ENCODE assay signal across 15 cellular contexts in the genomic region with DNA sequence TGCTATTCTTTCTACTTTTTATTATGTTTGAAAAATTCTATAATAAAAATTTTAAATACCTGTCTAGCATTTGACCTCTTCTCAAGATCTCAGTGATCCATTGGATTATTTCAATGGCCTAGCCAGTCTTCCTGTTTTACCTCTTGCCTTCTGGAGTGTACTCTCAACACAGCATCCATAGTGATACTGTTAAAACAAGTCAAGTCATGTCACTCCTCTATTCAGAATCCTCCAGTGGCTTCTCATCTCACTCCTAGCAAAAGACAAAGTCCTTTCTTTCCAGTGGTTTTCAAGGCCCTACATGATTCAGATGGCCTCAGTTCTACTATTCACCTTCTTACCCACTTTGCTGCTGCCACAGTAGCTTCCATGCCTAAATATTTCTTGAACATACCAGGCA. TPM values are rescaled to one million over a fixed set of nuclear protein-coding genes. Genes with fewer than 3 reads are reported as not detected.
DNase-seq lines count a peak whose midpoint lies in the region; ATAC-seq and TF ChIP-seq lines count a peak whose summit lies in the region.
"Had no signal": no experiment of that assay in that cellular context is flagged by ENCODE, and none has a peak within 500 bp of the region (broad histone marks: within the 10 kb centered on the region; RNA-seq: fewer than 3 reads in every experiment).

No MANE protein-coding gene starts in this region.

- H3K9me3 ChIP-seq in PC-3 (ENCODE audit: low read length) (no peaks in the 10 kb centered on the region), hepatocyte (ENCODE audit: low read depth) (no peaks in the 10 kb centered on the region), stomach (no peaks in the 10 kb centered on the region)

- DNase-seq in NCI-H345 (lab: John Stamatoyannopoulos, UW) = peak; percentile 2
- no peak for DNase-seq in NCI-H345 treated with DMSO at 0.1 percent for 48 hours (lab: John Stamatoyannopoulos, UW; ENCODE audit: unreplicated experiment)
- no peak for DNase-seq in PC-3
- DNase-seq in hepatocyte (ENCODE audit: low spot score) = no peak
- no peak for DNase-seq in stomach
- DNase-seq in NCI-H1105 treated with DMSO at 0.1 percent for 48 hours (lab: John Stamatoyannopoulos, UW) = no peak
- no peak for DNase-seq in nephron progenitor cell
- DNase-seq: activated CD8-positive, alpha-beta T cell treated with anti-CD3 and anti-CD28 coated beads, Interleukin-2, amount 10 ng/mL, durations not matched to agents 7 days and 5 days; islet precursor cell; NCI-H1092; NCI-H446 treated with DMSO at 0.1 percent for 48 hours; OCI-M1; stimulated activated CD4-positive, alpha-beta T cell treated with anti-CD3 and anti-CD28 coated beads, Interleukin-4, amount 100 ng/mL, for 4 hours had no signal

- intact Hi-C loops in PC-3 (cut with micrococcal nuclease) (no loop called here), stomach (cut with DNase I; ENCODE audit: low total_unique reads) (no loop called here)

- no peak overlapping the region for H3K4me3 Mint-ChIP-seq in nephron progenitor cell
- H3K4me3 Mint-ChIP-seq: activated CD8-positive, alpha-beta T cell treated with anti-CD3 and anti-CD28 coated beads, Interleukin-2, amount 10 ng/mL, durations not matched to agents 7 days and 5 days had no signal

- H3K4me1 Mint-ChIP-seq in nephron progenitor cell = peaks cover 14% of the 10 kb centered on the region

- no peaks in the 10 kb centered on the region for H3K9me2 ChIP-seq in PC-3 (replicated peaks; ENCODE audit: low read length)
- no peaks in the 10 kb centered on the region for H3K9me2 ChIP-seq in hepatocyte (replicated peaks; ENCODE audit: insufficient read depth)

- peaks cover 7% of the 10 kb centered on the region; the same call in 1 of the 2 replicates for H3K4me1 ChIP-seq in PC-3 (ENCODE audit: insufficient read depth, low read length)
- H3K4me1 ChIP-seq in hepatocyte (ENCODE audit: insufficient read depth) = no peaks in the 10 kb centered on the region
- peaks cover 0 to 8% (median 4%) of the 10 kb centered on the region in 4 donors for H3K4me1 ChIP-seq in stomach

- H3K4me2 ChIP-seq in PC-3 (ENCODE audit: low read length) (peak overlapping the region; percentile 95), hepatocyte (peak overlapping the region; percentile 81)

- CTCF ChIA-PET in PC-3 (lab: Charles Lee) = no interaction called here

- no peak overlapping the region for H3K27ac Mint-ChIP-seq in nephron progenitor cell
- H3K27ac Mint-ChIP-seq: activated CD8-positive, alpha-beta T cell treated with anti-CD3 and anti-CD28 coated beads, Interleukin-2, amount 10 ng/mL, durations not matched to agents 7 days and 5 days; activated T-helper 2 cell treated with anti-CD3 and anti-CD28 coated beads, Interferon-gamma antibody, Interleukin-2, Interleukin-4, amounts not matched to agents 10 μg/mL and 5 μg/mL and 100 μg/mL, durations not matched to agents 14 hours and 24 hours and 36 hours had no signal

- peaks cover 54% of the 10 kb centered on the region for H3K36me3 Mint-ChIP-seq in nephron progenitor cell (ENCODE audit: low read depth)

- H2AFZ ChIP-seq in PC-3 (ENCODE audit: low read length) (no peak overlapping the region), hepatocyte (no peak overlapping the region)

- H3K27ac ChIP-seq in PC-3 (ENCODE audit: low read length) (no peak overlapping the region), hepatocyte (peak overlapping the region; percentile 99), stomach (peak overlapping the region in 3 of 5 donors; percentile 85 to 96 (median 91))

- H3K27me3 Mint-ChIP-seq in nephron progenitor cell (ENCODE audit: low read depth, poor library complexity) = peaks cover 54% of the 10 kb centered on the region

- no peaks in the 10 kb centered on the region for H3F3A ChIP-seq in PC-3 (ENCODE audit: low read length, unreplicated experiment)

- H3K4me3 ChIP-seq in PC-3 (ENCODE audit: low read length) = peak overlapping the region; percentile 85
- peak overlapping the region; percentile 77 for H3K4me3 ChIP-seq in hepatocyte
- peak overlapping the region in 2 of 4 donors; percentile 66 to 70 for H3K4me3 ChIP-seq in stomach

- no peak overlapping the region for H3K9ac ChIP-seq in PC-3 (ENCODE audit: low read length)

- H3K9me3 Mint-ChIP-seq in nephron progenitor cell = no peaks in the 10 kb centered on the region
- H3K9me3 Mint-ChIP-seq: activated T-helper 2 cell treated with anti-CD3 and anti-CD28 coated beads, Interferon-gamma antibody, Interleukin-2, Interleukin-4, amounts not matched to agents 10 μg/mL and 5 μg/mL and 100 μg/mL, durations not matched to agents 14 hours and 24 hours and 36 hours had no signal

- peaks cover 11% of the 10 kb centered on the region; the same call in 1 of the 2 replicates for H3K36me3 ChIP-seq in PC-3 (ENCODE audit: low read depth, low read length)
- H3K36me3 ChIP-seq in hepatocyte (replicated peaks; ENCODE audit: insufficient read depth, low read depth) = no peaks in the 10 kb centered on the region
- peaks cover 0 to 43% (median 31%) of the 10 kb centered on the region in 4 donors for H3K36me3 ChIP-seq in stomach

- TF ChIP-seq EP300 in stomach (IDR thresholded peaks at IDR 0.05) = no peak

- H3K27me3 ChIP-seq in PC-3 (ENCODE audit: low read length) (no peaks in the 10 kb centered on the region), hepatocyte (no peaks in the 10 kb centered on the region), stomach (no peaks in the 10 kb centered on the region)

- H4K20me1 ChIP-seq in PC-3 (ENCODE audit: low read length) (no peaks in the 10 kb centered on the region), hepatocyte (ENCODE audit: insufficient read depth, poor library complexity, severe bottlenecking) (no peaks in the 10 kb centered on the region)

- H3K79me2 ChIP-seq in PC-3 (ENCODE audit: low read length) (peaks cover 42% of the 10 kb centered on the region), hepatocyte (peaks cover 59% of the 10 kb centered on the region)

- no TSS peak for BruUV-seq in PC-3 (replicated peaks; lab: Mats Ljungman, UMichigan)

- no peak for TF ChIP-seq POLR2A in stomach (IDR thresholded peaks at IDR 0.05)

- no peak for TF ChIP-seq CTCF in PC-3 (conservative IDR thresholded peaks at IDR 0.05; ENCODE audit: low read depth, low read length)
- TF ChIP-seq CTCF in hepatocyte (IDR thresholded peaks at IDR 0.05; ENCODE audit: poor library complexity) = no peak
- no peak for TF ChIP-seq CTCF in stomach (IDR thresholded peaks at IDR 0.05)
- TF ChIP-seq CTCF in nephron progenitor cell (IDR thresholded peaks at IDR 0.05) = no peak

- POLR2A ChIA-PET in PC-3 (lab: Charles Lee; ENCODE audit: unreplicated experiment) = no interaction called here

- no peak for ATAC-seq in PC-3
- ATAC-seq in activated CD4-positive, CD25-positive, alpha-beta regulatory T cell treated with anti-CD3 and anti-CD28 coated beads, Interleukin-2, amount 50 U/mL, for 24 hours = no peak
- ATAC-seq: activated CD8-positive, alpha-beta T cell treated with anti-CD3 and anti-CD28 coated beads, Interleukin-2, amount 10 ng/mL, durations not matched to agents 7 days and 5 days had no signal

RNA-seq across cellular contexts. Expression of a gene that starts 1.8 kb away (rescaled TPM):
- total RNA-seq in PC-3 (2014; rRNA removed) (12.5 and 15.4 TPM in 2 replicates), hepatocyte (43.5 and 45.4 TPM in 2 replicates), stomach (10 to 100 TPM in 4 of 5 donors, 1 to 10 TPM in 1; 5.3 to 37.1 (median 20.6) TPM)
- polyA plus RNA-seq in hepatocyte (19.6 and 26.4 TPM in 2 replicates), stomach (1 to 10 TPM; 3.7 to 4.0 (median 3.8) TPM)

RNA-seq across cellular contexts. Expression of a gene that starts 47.1 kb away (rescaled TPM):
- 13.5 TPM in 2 replicates for total RNA-seq in PC-3 (2014; rRNA removed)
- 20.2 and 33.8 TPM in 2 replicates for total RNA-seq in hepatocyte
- polyA plus RNA-seq in hepatocyte = 21.3 and 21.7 TPM in 2 replicates
- 10 to 100 TPM; 11.1 to 42.5 (median 30.3) TPM for total RNA-seq in stomach
- 10 to 100 TPM in 2 of 3 donors, 1 to 10 TPM in 1; 9.4 to 13.1 (median 11.5) TPM for polyA plus RNA-seq in stomach

RNA-seq across cellular contexts. Expression of a gene that starts 47.4 kb away (rescaled TPM):
- total RNA-seq in PC-3 (2014; rRNA removed) (25.3 and 37.4 TPM in 2 replicates), hepatocyte (41.3 and 43.2 TPM in 2 replicates), stomach (10 to 100 TPM in 3 of 5 donors, not detected in 2; 17.5 to 42.0 (median 32.7) TPM)
- polyA plus RNA-seq in hepatocyte (74.1 and 89.7 TPM in 2 replicates), stomach (10 to 100 TPM; 40.8 to 45.4 (median 44.2) TPM)

RNA-seq across cellular contexts. Expression of a gene that starts 47.4 kb away (rescaled TPM):
- 61.3 and 61.6 TPM in 2 replicates for total RNA-seq in PC-3 (2014; rRNA removed)
- 75.5 and 81.6 TPM in 2 replicates for total RNA-seq in hepatocyte
- 112 and 126 TPM in 2 replicates for polyA plus RNA-seq in hepatocyte
- 10 to 100 TPM in 2 of 5 donors, 1 to 10 TPM in 3; 1.2 to 54.2 (median 8.5) TPM for total RNA-seq in stomach
- 10 to 100 TPM; 52.5 to 77.9 (median 64.4) TPM for polyA plus RNA-seq in stomach
